Comparison of ENCODE assay signal across 1 cellular context in genomic region chr18:13067124-13067523, GRCh38.
TF ChIP-seq lines count a peak whose summit lies in the region.

No MANE protein-coding gene starts in this region.

TF ChIP-seq in HepG2, 621 proteins besides CTCF, POLR2A, EP300 and RAD21 (continued from another document):
- TF ChIP-seq, protein P1, sequence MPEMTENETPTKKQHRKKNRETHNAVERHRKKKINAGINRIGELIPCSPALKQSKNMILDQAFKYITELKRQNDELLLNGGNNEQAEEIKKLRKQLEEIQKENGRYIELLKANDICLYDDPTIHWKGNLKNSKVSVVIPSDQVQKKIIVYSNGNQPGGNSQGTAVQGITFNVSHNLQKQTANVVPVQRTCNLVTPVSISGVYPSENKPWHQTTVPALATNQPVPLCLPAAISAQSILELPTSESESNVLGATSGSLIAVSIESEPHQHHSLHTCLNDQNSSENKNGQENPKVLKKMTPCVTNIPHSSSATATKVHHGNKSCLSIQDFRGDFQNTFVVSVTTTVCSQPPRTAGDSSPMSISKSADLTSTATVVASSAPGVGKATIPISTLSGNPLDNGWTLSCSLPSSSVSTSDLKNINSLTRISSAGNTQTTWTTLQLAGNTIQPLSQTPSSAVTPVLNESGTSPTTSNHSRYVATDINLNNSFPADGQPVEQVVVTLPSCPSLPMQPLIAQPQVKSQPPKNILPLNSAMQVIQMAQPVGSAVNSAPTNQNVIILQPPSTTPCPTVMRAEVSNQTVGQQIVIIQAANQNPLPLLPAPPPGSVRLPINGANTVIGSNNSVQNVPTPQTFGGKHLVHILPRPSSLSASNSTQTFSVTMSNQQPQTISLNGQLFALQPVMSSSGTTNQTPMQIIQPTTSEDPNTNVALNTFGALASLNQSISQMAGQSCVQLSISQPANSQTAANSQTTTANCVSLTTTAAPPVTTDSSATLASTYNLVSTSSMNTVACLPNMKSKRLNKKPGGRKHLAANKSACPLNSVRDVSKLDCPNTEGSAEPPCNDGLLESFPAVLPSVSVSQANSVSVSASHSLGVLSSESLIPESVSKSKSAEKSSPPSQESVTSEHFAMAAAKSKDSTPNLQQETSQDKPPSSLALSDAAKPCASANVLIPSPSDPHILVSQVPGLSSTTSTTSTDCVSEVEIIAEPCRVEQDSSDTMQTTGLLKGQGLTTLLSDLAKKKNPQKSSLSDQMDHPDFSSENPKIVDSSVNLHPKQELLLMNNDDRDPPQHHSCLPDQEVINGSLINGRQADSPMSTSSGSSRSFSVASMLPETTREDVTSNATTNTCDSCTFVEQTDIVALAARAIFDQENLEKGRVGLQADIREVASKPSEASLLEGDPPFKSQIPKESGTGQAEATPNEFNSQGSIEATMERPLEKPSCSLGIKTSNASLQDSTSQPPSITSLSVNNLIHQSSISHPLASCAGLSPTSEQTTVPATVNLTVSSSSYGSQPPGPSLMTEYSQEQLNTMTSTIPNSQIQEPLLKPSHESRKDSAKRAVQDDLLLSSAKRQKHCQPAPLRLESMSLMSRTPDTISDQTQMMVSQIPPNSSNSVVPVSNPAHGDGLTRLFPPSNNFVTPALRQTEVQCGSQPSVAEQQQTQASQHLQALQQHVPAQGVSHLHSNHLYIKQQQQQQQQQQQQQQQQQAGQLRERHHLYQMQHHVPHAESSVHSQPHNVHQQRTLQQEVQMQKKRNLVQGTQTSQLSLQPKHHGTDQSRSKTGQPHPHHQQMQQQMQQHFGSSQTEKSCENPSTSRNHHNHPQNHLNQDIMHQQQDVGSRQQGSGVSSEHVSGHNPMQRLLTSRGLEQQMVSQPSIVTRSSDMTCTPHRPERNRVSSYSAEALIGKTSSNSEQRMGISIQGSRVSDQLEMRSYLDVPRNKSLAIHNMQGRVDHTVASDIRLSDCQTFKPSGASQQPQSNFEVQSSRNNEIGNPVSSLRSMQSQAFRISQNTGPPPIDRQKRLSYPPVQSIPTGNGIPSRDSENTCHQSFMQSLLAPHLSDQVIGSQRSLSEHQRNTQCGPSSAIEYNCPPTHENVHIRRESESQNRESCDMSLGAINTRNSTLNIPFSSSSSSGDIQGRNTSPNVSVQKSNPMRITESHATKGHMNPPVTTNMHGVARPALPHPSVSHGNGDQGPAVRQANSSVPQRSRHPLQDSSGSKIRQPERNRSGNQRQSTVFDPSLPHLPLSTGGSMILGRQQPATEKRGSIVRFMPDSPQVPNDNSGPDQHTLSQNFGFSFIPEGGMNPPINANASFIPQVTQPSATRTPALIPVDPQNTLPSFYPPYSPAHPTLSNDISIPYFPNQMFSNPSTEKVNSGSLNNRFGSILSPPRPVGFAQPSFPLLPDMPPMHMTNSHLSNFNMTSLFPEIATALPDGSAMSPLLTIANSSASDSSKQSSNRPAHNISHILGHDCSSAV (CRISPR knock-in tag; IDR thresholded peaks at IDR 0.05; ENCODE audit: borderline replicate concordance), result no peak
- TF ChIP-seq NFIC (IDR thresholded peaks at IDR 0.05; ENCODE audit: low read length), result no peak
- TF ChIP-seq WIZ (CRISPR knock-in tag; IDR thresholded peaks at IDR 0.05), result no peak
- TF ChIP-seq ZFP36L2 (CRISPR knock-in tag; IDR thresholded peaks at IDR 0.05), result no peak
- TF ChIP-seq MTF1 (CRISPR knock-in tag; IDR thresholded peaks at IDR 0.05), result no peak
- no peak for TF ChIP-seq NR2F1 (CRISPR knock-in tag; IDR thresholded peaks at IDR 0.05)
- TF ChIP-seq ZNF709 (CRISPR knock-in tag; IDR thresholded peaks at IDR 0.05), result no peak
- TF ChIP-seq, protein P2, sequence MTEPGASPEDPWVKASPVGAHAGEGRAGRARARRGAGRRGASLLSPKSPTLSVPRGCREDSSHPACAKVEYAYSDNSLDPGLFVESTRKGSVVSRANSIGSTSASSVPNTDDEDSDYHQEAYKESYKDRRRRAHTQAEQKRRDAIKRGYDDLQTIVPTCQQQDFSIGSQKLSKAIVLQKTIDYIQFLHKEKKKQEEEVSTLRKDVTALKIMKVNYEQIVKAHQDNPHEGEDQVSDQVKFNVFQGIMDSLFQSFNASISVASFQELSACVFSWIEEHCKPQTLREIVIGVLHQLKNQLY (CRISPR knock-in tag; IDR thresholded peaks at IDR 0.05), result no peak
- no peak for TF ChIP-seq ZNF597 (CRISPR knock-in tag; IDR thresholded peaks at IDR 0.05)
- TF ChIP-seq EEA1 (CRISPR knock-in tag; IDR thresholded peaks at IDR 0.05; ENCODE audit: borderline replicate concordance), result no peak
- no peak for TF ChIP-seq TRAFD1 (CRISPR knock-in tag; IDR thresholded peaks at IDR 0.05; ENCODE audit: borderline replicate concordance)
- TF ChIP-seq LCORL (IDR thresholded peaks at IDR 0.05), result no peak
- no peak for TF ChIP-seq LCORL (CRISPR knock-in tag; IDR thresholded peaks at IDR 0.05)
- TF ChIP-seq MAFG (CRISPR knock-in tag; IDR thresholded peaks at IDR 0.05), result no peak
- no peak for TF ChIP-seq ZNF101 (CRISPR knock-in tag; IDR thresholded peaks at IDR 0.05; ENCODE audit: borderline replicate concordance, low read depth)
- no peak for TF ChIP-seq ZSCAN21 (CRISPR knock-in tag; IDR thresholded peaks at IDR 0.05; ENCODE audit: borderline replicate concordance)
- TF ChIP-seq PITX1 (CRISPR knock-in tag; IDR thresholded peaks at IDR 0.05), result no peak
- no peak for TF ChIP-seq HMG20A (CRISPR knock-in tag; IDR thresholded peaks at IDR 0.05; ENCODE audit: borderline replicate concordance)
